Comparison of ENCODE assay signal across 9 cellular contexts in the genomic region with DNA sequence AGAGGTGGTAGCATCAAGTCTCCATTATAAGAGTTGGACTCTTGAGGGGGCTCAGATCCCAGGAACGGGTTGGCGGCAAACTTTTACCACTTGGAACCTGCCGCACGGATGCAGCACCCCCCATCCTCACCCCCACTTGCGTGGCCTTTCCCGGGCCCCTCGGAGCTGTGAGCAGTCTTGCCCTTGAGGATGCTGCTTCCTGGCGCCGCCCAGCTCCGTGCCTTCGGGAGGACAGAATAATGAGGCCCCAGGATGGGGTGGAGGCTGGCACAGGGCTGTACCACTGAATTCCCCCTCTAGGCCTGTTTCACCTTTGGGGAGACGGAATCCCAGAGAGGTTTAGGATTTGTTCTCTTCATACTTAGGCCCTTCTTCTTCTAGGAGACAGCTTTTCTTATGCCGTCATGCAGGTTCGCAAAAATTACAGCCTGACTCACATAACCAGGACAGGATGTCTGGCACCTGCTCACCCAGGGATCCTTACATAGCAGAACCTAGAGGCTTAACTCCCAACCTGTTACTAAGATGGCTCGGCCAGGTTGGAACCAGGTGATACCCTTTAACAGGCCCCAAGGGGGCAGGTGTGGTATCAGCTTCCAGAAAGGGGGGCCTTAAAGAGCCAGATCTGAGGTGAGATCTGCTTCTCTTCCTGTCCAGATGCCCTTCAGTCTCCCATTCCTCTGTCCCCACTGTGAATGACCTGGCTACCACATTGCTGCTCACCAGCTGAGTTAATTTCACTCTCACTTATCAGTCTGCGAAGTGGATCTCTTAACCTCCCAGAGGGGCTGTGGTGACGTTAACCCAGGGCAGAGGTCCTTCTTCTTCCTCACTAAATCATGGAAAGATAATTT. TPM values are rescaled to one million over a fixed set of nuclear protein-coding genes. Genes with fewer than 3 reads are reported as not detected.
DNase-seq lines count a peak whose midpoint lies in the region; ATAC-seq and TF ChIP-seq lines count a peak whose summit lies in the region.
"Had no signal": no experiment of that assay in that cellular context is flagged by ENCODE, and none has a peak within 500 bp of the region (broad histone marks: within the 10 kb centered on the region; RNA-seq: fewer than 3 reads in every experiment).

No MANE protein-coding gene starts in this region.

- peak; percentile 66 for DNase-seq in mammary epithelial cell
- no peak for DNase-seq in left lobe of liver (ENCODE audit: low spot score)
- no peak for DNase-seq in NCI-H2081 (lab: John Stamatoyannopoulos, UW)
- DNase-seq: amniotic stem cell had no signal

- TSS peak; percentile 13 for BruUV-seq in mammary epithelial cell (replicated peaks; lab: Mats Ljungman, UMichigan)

- H2AFZ ChIP-seq in mammary epithelial cell (ENCODE audit: low read depth, low read length), result no peak overlapping the region

- peaks cover 38% of the 10 kb centered on the region for H3K79me2 ChIP-seq in mammary epithelial cell (ENCODE audit: insufficient read depth, low read length)

- in situ Hi-C loops in mammary epithelial cell (cut with MboI; ENCODE audit: low sequenced_read_pairs in 2 of 2), result loop anchor here in 1 of 2 donors (5.0 kb wide), 2 partner anchors 37 to 102 kb away; no protein-coding TSS in a partner anchor

- peak overlapping the region; percentile 100 for H3K4me2 ChIP-seq in BLaER1
- H3K4me2 ChIP-seq in mammary epithelial cell (ENCODE audit: insufficient read depth, low read depth, low read length), result peak overlapping the region; percentile 78

- peaks cover 49% of the 10 kb centered on the region for H3K27me3 ChIP-seq in BLaER1
- no peaks in the 10 kb centered on the region for H3K27me3 ChIP-seq in HUES48 (ENCODE audit: control insufficient read depth, insufficient read depth, low read length)
- no peaks in the 10 kb centered on the region for H3K27me3 ChIP-seq in mammary epithelial cell (ENCODE audit: insufficient read depth, low read length)
- H3K27me3 ChIP-seq in muscle layer of colon (ENCODE audit: control insufficient read depth in 1 of 2, insufficient read depth in 2 of 2, low read length in 2 of 2), result peaks cover 7 to 8% of the 10 kb centered on the region in 2 donors

- 0 out of 2 replicates have a peak, but pooled peaks cover 12% of the 10 kb centered on the region for H4K20me1 ChIP-seq in BLaER1
- H4K20me1 ChIP-seq in mammary epithelial cell (ENCODE audit: insufficient read depth, low read length), result no peaks in the 10 kb centered on the region

- H3K9ac ChIP-seq in BLaER1 (no peak overlapping the region), HUES48 (ENCODE audit: low read depth, low read length) (peak overlapping the region; percentile 78), mammary epithelial cell (ENCODE audit: insufficient read depth, low read length) (peak overlapping the region; percentile 79), muscle layer of colon (ENCODE audit: low read length) (peak overlapping the region; percentile 41)

- 6% methylated on average over 15 of the region's 17 CpGs for WGBS in mammary epithelial cell (ENCODE audit: low coverage, missing lambda C conversion rate)

- H3K27ac ChIP-seq in BLaER1, result no peak overlapping the region
- H3K27ac ChIP-seq in HUES48 (ENCODE audit: low read depth, low read length), result no peak overlapping the region
- H3K27ac ChIP-seq in mammary epithelial cell (ENCODE audit: insufficient read depth, low read depth, low read length), result peak overlapping the region; percentile 90
- H3K27ac ChIP-seq in muscle layer of colon (ENCODE audit: low read depth, low read length), result peak overlapping the region; percentile 6

- H3K4me1 ChIP-seq in BLaER1 (peaks cover 38% of the 10 kb centered on the region), HUES48 (ENCODE audit: control insufficient read depth, insufficient read depth, low read length) (peaks cover 50% of the 10 kb centered on the region), mammary epithelial cell (ENCODE audit: insufficient read depth, low read length) (peaks cover 72% of the 10 kb centered on the region), muscle layer of colon (ENCODE audit: insufficient read depth, low read length) (peaks cover 49% of the 10 kb centered on the region)

- dilution Hi-C loops in mammary epithelial cell (cut with HindIII; ENCODE audit: low sequenced_read_pairs), result loop anchor here (5.0 kb wide), 2 partner anchors 33 to 37 kb away; a partner anchor contains a TSS

- no peaks in the 10 kb centered on the region for H3K36me3 ChIP-seq in BLaER1
- H3K36me3 ChIP-seq in HUES48 (ENCODE audit: control insufficient read depth, insufficient read depth, low read length), result peaks cover 20% of the 10 kb centered on the region
- peaks cover under 1% of the 10 kb centered on the region for H3K36me3 ChIP-seq in mammary epithelial cell (ENCODE audit: insufficient read depth, low read length)
- no peaks in the 10 kb centered on the region for H3K36me3 ChIP-seq in muscle layer of colon (ENCODE audit: insufficient read depth, low read length)

- CTCF ChIA-PET in mammary epithelial cell (lab: Charles Lee; ENCODE audit: low non-redundant PET), result no interaction called here

- H3K4me3 ChIP-seq in BLaER1 (peak overlapping the region; percentile 76), HUES48 (ENCODE audit: low read depth, low read length) (peak overlapping the region; percentile 90), mammary epithelial cell (replicated peaks in 1 of 3; ENCODE audit: insufficient read depth in 1 of 3, low read depth in 2 of 3, low read length in 3 of 3) (peak overlapping the region; percentile 79 to 92 (median 83)), muscle layer of colon (ENCODE audit: low read depth in 1 of 2, low read length in 2 of 2) (peak overlapping the region in 1 of 2 donors; percentile 55)

- ATAC-seq in left lobe of liver (no peak), HG02759 (IDR thresholded peaks at IDR 0.05; ENCODE audit: unreplicated experiment) (no peak), GM19023 (IDR thresholded peaks at IDR 0.05; ENCODE audit: unreplicated experiment) (no peak)

- TF ChIP-seq CTCF in mammary epithelial cell (conservative IDR thresholded peaks at IDR 0.05 in 1 of 2, IDR thresholded peaks at IDR 0.05 in 1 of 2; ENCODE audit: extremely low read depth in 1 of 2, insufficient read depth in 1 of 2, low read depth in 1 of 2, low read length in 2 of 2), result no peak

- intact Hi-C loops in mammary epithelial cell (cut with micrococcal nuclease), result loop anchor here (5.0 kb wide), 1 partner anchor 103 kb away; a partner anchor contains a TSS

- H3K9me3 ChIP-seq in BLaER1, result no peaks in the 10 kb centered on the region
- H3K9me3 ChIP-seq in HUES48 (ENCODE audit: control insufficient read depth, insufficient read depth, low read length), result no peaks in the 10 kb centered on the region
- H3K9me3 ChIP-seq in mammary epithelial cell (replicated peaks; ENCODE audit: insufficient read depth, low read length), result no peaks in the 10 kb centered on the region
- no peaks in the 10 kb centered on the region for H3K9me3 ChIP-seq in muscle layer of colon (ENCODE audit: low read length)

RNA-seq across cellular contexts. Expression of a gene that starts 1.5 kb away (rescaled TPM):
- total RNA-seq in mammary epithelial cell, result 100 to 1,000 TPM in 1 of 2 donors, 10 to 100 TPM in 1; 99.0 to 142 TPM
- polyA plus RNA-seq in mammary epithelial cell, result 196 TPM
- polyA minus RNA-seq in mammary epithelial cell, result 75.9 TPM
- 2.8 TPM for total RNA-seq in left lobe of liver

RNA-seq across cellular contexts. Expression of a gene that starts 17.7 kb away (rescaled TPM):
- total RNA-seq in mammary epithelial cell (10 to 100 TPM; 23.4 to 50.7 TPM), left lobe of liver (0.13 TPM)
- 21.8 TPM for polyA plus RNA-seq in mammary epithelial cell
- 24.1 TPM for polyA minus RNA-seq in mammary epithelial cell

RNA-seq across cellular contexts. Expression of a gene that starts 34.7 kb away (rescaled TPM):
- 10 to 100 TPM; 15.2 to 24.7 TPM for total RNA-seq in mammary epithelial cell
- polyA plus RNA-seq in mammary epithelial cell, result 26.4 TPM
- 25.0 TPM for polyA minus RNA-seq in mammary epithelial cell
- total RNA-seq in left lobe of liver, result 2.9 TPM

Comparison
In these comparisons a context has a peak if more than half of its experiments do, and no peak if none do; other contexts are left out.
1. H3K27ac ChIP-seq: peak in mammary epithelial cell (single experiment) and muscle layer of colon (single experiment); none in BLaER1 (single experiment) and HUES48 (single experiment).
2. RNA of a gene that starts 1.5 kb away (total RNA-seq): 99.0 to 142 TPM in mammary epithelial cell; 2.8 TPM in left lobe of liver (single experiment); every median in the first group is over 10 times any median in the second.
3. RNA of a gene that starts 17.7 kb away (total RNA-seq): 23.4 to 50.7 TPM in mammary epithelial cell; 0.13 TPM in left lobe of liver (single experiment); every median in the first group is over 10 times any median in the second.